Comparison of ENCODE assay signal across 9 cellular contexts in genomic region chr2:38465789-38466127, GRCh38.
DNase-seq lines count a peak whose midpoint lies in the region; ATAC-seq and TF ChIP-seq lines count a peak whose summit lies in the region.
"Had no signal": no experiment of that assay in that cellular context is flagged by ENCODE, and none has a peak within 500 bp of the region (broad histone marks: within the 10 kb centered on the region; RNA-seq: fewer than 3 reads in every experiment).

No MANE protein-coding gene starts in this region.

- H2BK15ac ChIP-seq in H9 (ENCODE audit: low read depth, low read length): no peak overlapping the region

- no peak overlapping the region for H4K5ac ChIP-seq in H9 (ENCODE audit: insufficient read length, low read depth, low read length)

- TF ChIP-seq POLR2A in prostate gland (IDR thresholded peaks at IDR 0.05): no peak

- peak; percentile 76 for TF ChIP-seq CTCF in H9 (conservative IDR thresholded peaks at IDR 0.05)
- TF ChIP-seq CTCF in fibroblast of mammary gland (conservative IDR thresholded peaks at IDR 0.05; ENCODE audit: control insufficient read depth, insufficient read depth, low read depth, low read length): peak; percentile 46
- TF ChIP-seq CTCF in prostate gland (IDR thresholded peaks at IDR 0.05): peak in 2 of 4 experiments; percentile 35 to 47

- no peak overlapping the region for H2BK20ac ChIP-seq in H9 (ENCODE audit: low read depth, low read length, poor library complexity, severe bottlenecking)

- no peaks in the 10 kb centered on the region for H3K79me1 ChIP-seq in H9 (ENCODE audit: insufficient read depth, low read depth, low read length, poor library complexity, severe bottlenecking)

- H3K27ac ChIP-seq in H9 (ENCODE audit: insufficient read length, low read depth, low read length) (no peak overlapping the region), prostate gland (peak overlapping the region; percentile 68 to 69)

- peak; percentile 74 for DNase-seq in DMS 273 (lab: John Stamatoyannopoulos, UW; ENCODE audit: unreplicated experiment)
- no peak for DNase-seq in DMS 273 treated with DMSO at 0.1 percent for 48 hours (lab: John Stamatoyannopoulos, UW)
- peak; percentile 76 for DNase-seq in H9
- peak; percentile 36 for DNase-seq in RPMI8226
- peak; percentile 29 for DNase-seq in fibroblast of mammary gland (ENCODE audit: low read depth)
- DNase-seq in prostate gland (ENCODE audit: low spot score): no peak
- DNase-seq in posterior vena cava (ENCODE audit: low spot score): no peak

- H2AK5ac ChIP-seq in H9 (ENCODE audit: insufficient read length, low read length): no peak overlapping the region

- intact Hi-C loops in prostate gland (cut with DNase I) (loop anchor here (2.0 to 5.0 kb wide), 2 partner anchors 37 to 89 kb away; partner anchors contain the start of gene ATL2), posterior vena cava (cut with DNase I) (no loop called here)

- H2BK5ac ChIP-seq in H9 (ENCODE audit: insufficient read length, low read length): no peak overlapping the region

- ATAC-seq in HG02678 (IDR thresholded peaks at IDR 0.05; ENCODE audit: unreplicated experiment): no peak

- no peak overlapping the region for H4K91ac ChIP-seq in H9 (ENCODE audit: insufficient read length, low read depth, low read length)

- H3K36me3 Mint-ChIP-seq in H9 (ENCODE audit: insufficient read depth in 1 of 3, low read depth in 3 of 3): no peaks in the 10 kb centered on the region

- H3K4me1 ChIP-seq in H9 (ENCODE audit: insufficient read depth, low read length) (no peaks in the 10 kb centered on the region), prostate gland (replicated peaks) (no peaks in the 10 kb centered on the region)

- H3K9me3 ChIP-seq in H9 (ENCODE audit: control insufficient read depth, low read depth, low read length): no peaks in the 10 kb centered on the region
- H3K9me3 ChIP-seq in prostate gland: no peaks in the 10 kb centered on the region
- H3K9me3 ChIP-seq: ovary had no signal

- peak overlapping the region in 1 of 3 experiments; percentile 92; a peak in 1 of 7 replicates for H3K27ac Mint-ChIP-seq in H9

- no peak overlapping the region for H3K56ac ChIP-seq in H9 (ENCODE audit: insufficient read length, low read depth, low read length)

- H3K23ac ChIP-seq in H9 (ENCODE audit: insufficient read length, low read depth, low read length): no peak overlapping the region

- no peaks in the 10 kb centered on the region for H3K27me3 ChIP-seq in H9 (ENCODE audit: insufficient read depth, low read length)
- no peaks in the 10 kb centered on the region for H3K27me3 ChIP-seq in prostate gland (replicated peaks; ENCODE audit: insufficient read depth)
- H3K27me3 ChIP-seq: ovary had no signal

- H3K23me2 ChIP-seq in H9 (ENCODE audit: insufficient read length, low read depth, low read length, poor library complexity, severe bottlenecking): no peaks in the 10 kb centered on the region

- no peak overlapping the region for H2BK120ac ChIP-seq in H9 (ENCODE audit: low read depth, low read length, poor library complexity, severe bottlenecking)

- H3K14ac ChIP-seq in H9 (ENCODE audit: insufficient read depth, low read length): no peak overlapping the region

- no peak overlapping the region for H3K4me3 Mint-ChIP-seq in H9

- no peak overlapping the region for H3K4me2 ChIP-seq in H9 (ENCODE audit: insufficient read depth, insufficient read length, low read length)

- H3K18ac ChIP-seq in H9 (ENCODE audit: insufficient read length, low read depth, low read length): no peak overlapping the region

- no peak overlapping the region for H3K4ac ChIP-seq in H9 (ENCODE audit: low read depth, low read length)

- H3T11ph ChIP-seq in H9 (ENCODE audit: low read length): no peak overlapping the region

- H2BK12ac ChIP-seq in H9 (ENCODE audit: insufficient read length, low read depth, low read length): no peak overlapping the region

- H4K8ac ChIP-seq in H9 (replicated peaks; ENCODE audit: insufficient read length, low read depth, low read length): no peak overlapping the region

- H3K79me2 ChIP-seq in H9 (ENCODE audit: insufficient read depth, low read length): no peaks in the 10 kb centered on the region

- H2AFZ ChIP-seq in H9 (ENCODE audit: low read length): no peak overlapping the region

- no peaks in the 10 kb centered on the region for H4K20me1 ChIP-seq in H9 (ENCODE audit: control insufficient read depth, insufficient read depth, insufficient read length)

- H3K9me3 Mint-ChIP-seq in H9: no peaks in the 10 kb centered on the region

- peaks cover 3% of the 10 kb centered on the region in 2 experiments for H3K4me1 Mint-ChIP-seq in H9

- no peak overlapping the region for H3K4me3 ChIP-seq in fibroblast of mammary gland (ENCODE audit: control insufficient read depth, low read depth, low read length)
- H3K4me3 ChIP-seq in prostate gland: no peak overlapping the region
- H3K4me3 ChIP-seq: ovary had no signal

- peaks cover 3% of the 10 kb centered on the region for H3K27me3 Mint-ChIP-seq in H9 (ENCODE audit: low read depth)

- H3K9ac ChIP-seq in H9 (ENCODE audit: extremely low read depth, insufficient read length, low read length): no peak overlapping the region

- no peaks in the 10 kb centered on the region for H3K36me3 ChIP-seq in prostate gland
- H3K36me3 ChIP-seq: ovary had no signal

- no CpG with 5 or more reads among the region's 4 CpGs for WGBS in H9 (ENCODE audit: extremely low coverage, insufficient read length, low lambda C conversion rate)
- 78% methylated on average over 4 of the region's 4 CpGs for WGBS in prostate gland

Comparison
In these comparisons a context has a peak if more than half of its experiments do, and no peak if none do; other contexts are left out.
1. DNase-seq: peak in DMS 273 (single experiment), H9 (single experiment), RPMI8226 (single experiment) and fibroblast of mammary gland (single experiment); none in DMS 273 treated with DMSO at 0.1 percent for 48 hours (single experiment), prostate gland (single experiment) and posterior vena cava (single experiment).